ENCODE assay signal across 1 cellular context in genomic region chr20:50930139-50931047, GRCh38.
TF ChIP-seq lines count a peak whose summit lies in the region.

No MANE protein-coding gene starts in this region.

TF ChIP-seq in HepG2, 621 proteins besides CTCF, POLR2A, EP300 and RAD21 (continued from another document and continues in another):
- TF ChIP-seq ZNF740 (CRISPR knock-in tag; IDR thresholded peaks at IDR 0.05) (no peak; the same call in 1 of the 2 replicates), IRF1 (CRISPR knock-in tag; IDR thresholded peaks at IDR 0.05; ENCODE audit: low read depth) (no peak), TFDP1 (CRISPR knock-in tag; IDR thresholded peaks at IDR 0.05; ENCODE audit: borderline replicate concordance) (no peak), ZNF670 (CRISPR knock-in tag; IDR thresholded peaks at IDR 0.05; ENCODE audit: borderline replicate concordance) (0 out of 2 replicates have a peak, but pooled peaks have one; percentile 44), ZNF691 (CRISPR knock-in tag; IDR thresholded peaks at IDR 0.05; ENCODE audit: borderline replicate concordance, low read depth) (no peak), THAP8 (CRISPR knock-in tag; IDR thresholded peaks at IDR 0.05; ENCODE audit: borderline replicate concordance) (no peak), FOXK1 (CRISPR knock-in tag; IDR thresholded peaks at IDR 0.05; ENCODE audit: borderline replicate concordance, low read depth) (no peak), UBTF (CRISPR knock-in tag; IDR thresholded peaks at IDR 0.05) (peak; percentile 50), FOXA1 (IDR thresholded peaks at IDR 0.05) (no peak), FOXA1 (CRISPR knock-in tag; IDR thresholded peaks at IDR 0.05) (no peak), ZNF543 (CRISPR knock-in tag; IDR thresholded peaks at IDR 0.05) (no peak), XRCC5 (optimal IDR thresholded peaks at IDR 0.05; ENCODE audit: low read length) (no peak), ZNF724P (CRISPR knock-in tag; IDR thresholded peaks at IDR 0.05; ENCODE audit: borderline replicate concordance) (no peak), TOE1 (CRISPR knock-in tag; IDR thresholded peaks at IDR 0.05) (no peak), ZMAT5 (CRISPR knock-in tag; IDR thresholded peaks at IDR 0.05; ENCODE audit: borderline replicate concordance, low read depth) (no peak), PLRG1 (conservative IDR thresholded peaks at IDR 0.05) (no peak), DDIT3 (CRISPR knock-in tag; IDR thresholded peaks at IDR 0.05) (no peak), ATF1 (CRISPR knock-in tag; IDR thresholded peaks at IDR 0.05) (no peak), SUZ12 (IDR thresholded peaks at IDR 0.05; ENCODE audit: low read depth, low read length) (no peak), NFYB (CRISPR knock-in tag; IDR thresholded peaks at IDR 0.05) (no peak), SALL2 (CRISPR knock-in tag; IDR thresholded peaks at IDR 0.05) (0 out of 2 replicates have a peak, but pooled peaks have one; percentile 22), ZBTB38 (CRISPR knock-in tag; IDR thresholded peaks at IDR 0.05) (no peak), ZNF337 (CRISPR knock-in tag; IDR thresholded peaks at IDR 0.05; ENCODE audit: borderline replicate concordance, low read depth) (no peak), NPAS2 (CRISPR knock-in tag; IDR thresholded peaks at IDR 0.05; ENCODE audit: borderline replicate concordance) (no peak), ZNF576 (CRISPR knock-in tag; IDR thresholded peaks at IDR 0.05) (no peak), ZNF672 (CRISPR knock-in tag; IDR thresholded peaks at IDR 0.05) (no peak), ZNF260 (CRISPR knock-in tag; IDR thresholded peaks at IDR 0.05; ENCODE audit: borderline replicate concordance, low read depth) (no peak), CHD2 (IDR thresholded peaks at IDR 0.05; ENCODE audit: low read depth, low read length) (no peak), ZNF296 (CRISPR knock-in tag; conservative IDR thresholded peaks at IDR 0.05) (no peak), ZNF580 (CRISPR knock-in tag; IDR thresholded peaks at IDR 0.05; ENCODE audit: borderline replicate concordance, low read depth) (no peak), ZNF33B (CRISPR knock-in tag; IDR thresholded peaks at IDR 0.05) (no peak), POLR2G (IDR thresholded peaks at IDR 0.05; ENCODE audit: low read depth, low read length) (peak; percentile 18), ZFY (CRISPR knock-in tag; IDR thresholded peaks at IDR 0.05) (peak; percentile 54), FOSL2 (CRISPR knock-in tag; IDR thresholded peaks at IDR 0.05) (no peak), ELF3 (CRISPR knock-in tag; IDR thresholded peaks at IDR 0.05) (no peak), EZH2 (conservative IDR thresholded peaks at IDR 0.05; ENCODE audit: low read depth, low read length) (no peak), ZFP37 (CRISPR knock-in tag; IDR thresholded peaks at IDR 0.05; ENCODE audit: borderline replicate concordance) (no peak), GATA4 (IDR thresholded peaks at IDR 0.05; ENCODE audit: borderline replicate concordance, low read depth) (no peak), RFXAP (CRISPR knock-in tag; IDR thresholded peaks at IDR 0.05; ENCODE audit: borderline replicate concordance) (no peak), SAP130 (CRISPR knock-in tag; IDR thresholded peaks at IDR 0.05; ENCODE audit: low read depth) (no peak; the same call in 1 of the 2 replicates), NFYC (CRISPR knock-in tag; IDR thresholded peaks at IDR 0.05) (no peak), CEBPZ (IDR thresholded peaks at IDR 0.05; ENCODE audit: low read length) (no peak), SIX1 (CRISPR knock-in tag; IDR thresholded peaks at IDR 0.05; ENCODE audit: borderline replicate concordance) (no peak), ZKSCAN8 (CRISPR knock-in tag; IDR thresholded peaks at IDR 0.05; ENCODE audit: borderline replicate concordance) (no peak), ATF3 (CRISPR knock-in tag; IDR thresholded peaks at IDR 0.05) (no peak), NR2F6 (IDR thresholded peaks at IDR 0.05) (no peak), NR2F6 (CRISPR knock-in tag; IDR thresholded peaks at IDR 0.05) (no peak), CENPBD1 (CRISPR knock-in tag; IDR thresholded peaks at IDR 0.05; ENCODE audit: borderline replicate concordance, low read depth) (no peak), BRD4 (CRISPR knock-in tag; IDR thresholded peaks at IDR 0.05) (peak; percentile 36; the same call in 1 of the 2 replicates), AHDC1 (CRISPR knock-in tag; IDR thresholded peaks at IDR 0.05; ENCODE audit: borderline replicate concordance) (0 out of 2 replicates have a peak, but pooled peaks have one; percentile 49)
